In genomic region chr7:132866551-132866950, GRCh38 we compare ENCODE assay signal across 30 cellular contexts.
"Had no signal": no experiment of that assay in that cellular context is flagged by ENCODE, and none has a peak within 500 bp of the region (broad histone marks: within the 10 kb centered on the region; RNA-seq: fewer than 3 reads in every experiment).

No MANE protein-coding gene starts in this region.

- ATAC-seq: activated naive CD8-positive, alpha-beta T cell treated with anti-CD3 and anti-CD28 coated beads, Interleukin-2, amount 50 U/mL, for 24 hours; activated T-cell treated with anti-CD3 and anti-CD28 coated beads, Interleukin-2, amount 50 U/mL, for 4 hours; activated T-helper 17 cell treated with anti-CD3 and anti-CD28 coated beads, Interleukin-2, amount 50 U/mL, for 72 hours; gastroesophageal sphincter; naive thymus-derived CD8-positive, alpha-beta T cell had no signal

- H3K36me3 ChIP-seq: breast epithelium, gastroesophageal sphincter, lower lobe of right lung, pancreas, prostate gland, transverse colon had no signal

- FAIRE-seq: colon, pancreas had no signal

- H3K4me3 ChIP-seq: breast epithelium, gastroesophageal sphincter, lower lobe of right lung, pancreas, prostate gland, transverse colon had no signal

- H3K9me3 ChIP-seq: breast epithelium, gastroesophageal sphincter, lower lobe of right lung, pancreas, prostate gland, transverse colon had no signal

- H3K4me1 ChIP-seq: breast epithelium, gastroesophageal sphincter, prostate gland, transverse colon had no signal

- H3K4me3 Mint-ChIP-seq: activated CD4-positive, alpha-beta memory T cell treated with anti-CD3 and anti-CD28 coated beads, Interleukin-2, amount 10 ng/mL, durations not matched to agents 7 days and 5 days; activated CD4-positive, alpha-beta T cell treated with anti-CD3 and anti-CD28 coated beads, Interleukin-2, amount 10 ng/mL, durations not matched to agents 24 days and 14 days; activated naive CD4-positive, alpha-beta T cell treated with anti-CD3 and anti-CD28 coated beads, Interleukin-2, amount 50 U/mL, for 24 hours; activated naive CD8-positive, alpha-beta T cell treated with anti-CD3 and anti-CD28 coated beads, Interleukin-2, amount 50 U/mL, for 24 hours; activated T-cell treated with anti-CD3 and anti-CD28 coated beads, Interleukin-2, amount 50 U/mL, for 4 hours; activated T-helper 17 cell treated with anti-CD3 and anti-CD28 coated beads, Interleukin-2, amount 50 U/mL, for 72 hours; immature natural killer cell; naive thymus-derived CD8-positive, alpha-beta T cell; neural crest cell had no signal

- H3K27me3 Mint-ChIP-seq: activated CD4-positive, alpha-beta memory T cell treated with anti-CD3 and anti-CD28 coated beads, Interleukin-2, amount 10 ng/mL, durations not matched to agents 7 days and 5 days; activated CD4-positive, alpha-beta T cell treated with anti-CD3 and anti-CD28 coated beads, Interleukin-2, amount 10 ng/mL, durations not matched to agents 24 days and 14 days; activated naive CD4-positive, alpha-beta T cell treated with anti-CD3 and anti-CD28 coated beads, Interleukin-2, amount 50 U/mL, for 24 hours; activated naive CD8-positive, alpha-beta T cell treated with anti-CD3 and anti-CD28 coated beads, Interleukin-2, amount 50 U/mL, for 24 hours; activated T-helper 17 cell treated with anti-CD3 and anti-CD28 coated beads, Interleukin-2, amount 50 U/mL, for 72 hours; naive thymus-derived CD8-positive, alpha-beta T cell had no signal

- H3K9me3 Mint-ChIP-seq: activated CD4-positive, alpha-beta memory T cell treated with anti-CD3 and anti-CD28 coated beads, Interleukin-2, amount 10 ng/mL, durations not matched to agents 7 days and 5 days; activated CD4-positive, alpha-beta T cell treated with anti-CD3 and anti-CD28 coated beads, Interleukin-2, amount 10 ng/mL, durations not matched to agents 24 days and 14 days; activated T-cell treated with anti-CD3 and anti-CD28 coated beads, Interleukin-2, amount 50 U/mL, for 4 hours; activated T-helper 17 cell treated with anti-CD3 and anti-CD28 coated beads, Interleukin-2, amount 50 U/mL, for 72 hours; immature natural killer cell had no signal

- H3K27ac ChIP-seq: breast epithelium, epithelial cell of prostate, gastroesophageal sphincter, pancreas, prostate gland, transverse colon had no signal

- DNase-seq: activated CD4-positive, alpha-beta memory T cell treated with anti-CD3 and anti-CD28 coated beads, Interleukin-2, amount 10 ng/mL, durations not matched to agents 7 days and 5 days; activated CD4-positive, alpha-beta T cell treated with anti-CD3 and anti-CD28 coated beads, Interleukin-2, amount 10 ng/mL, durations not matched to agents 24 days and 14 days; activated CD4-positive, CD25-positive, alpha-beta regulatory T cell treated with anti-CD3 and anti-CD28 coated beads, Interleukin-2, amount 50 U/mL, for 72 hours; activated naive CD8-positive, alpha-beta T cell treated with anti-CD3 and anti-CD28 coated beads, Interleukin-2, amount 50 U/mL, for 24 hours; activated T-cell treated with anti-CD3 and anti-CD28 coated beads, Interleukin-2, amount 50 U/mL, for 4 hours; amygdala; dermis blood vessel endothelial cell; effector CD4-positive, alpha-beta T cell; hypothalamus; immature natural killer cell; kidney; left colon; lower lobe of right lung; naive thymus-derived CD8-positive, alpha-beta T cell; nucleus accumbens; pancreas; retina; stimulated activated CD4-positive, alpha-beta T cell treated with anti-CD3 and anti-CD28 coated beads, Interleukin-15, amount 100 ng/mL, for 24 hours; stimulated activated CD4-positive, alpha-beta T cell treated with anti-CD3 and anti-CD28 coated beads, Interleukin-2, amount 100 ng/mL, for 24 hours; stimulated activated naive CD4-positive, alpha-beta T cell treated with Interleukin-2 at 50 U/mL for 16 hours; T-helper 2 cell; transverse colon had no signal

- H3K27ac Mint-ChIP-seq: activated CD4-positive, alpha-beta memory T cell treated with anti-CD3 and anti-CD28 coated beads, Interleukin-2, amount 10 ng/mL, durations not matched to agents 7 days and 5 days; activated CD4-positive, alpha-beta T cell treated with anti-CD3 and anti-CD28 coated beads, Interleukin-2, amount 10 ng/mL, durations not matched to agents 24 days and 14 days; activated naive CD4-positive, alpha-beta T cell treated with anti-CD3 and anti-CD28 coated beads, Interleukin-2, amount 50 U/mL, for 24 hours; activated naive CD8-positive, alpha-beta T cell treated with anti-CD3 and anti-CD28 coated beads, Interleukin-2, amount 50 U/mL, for 24 hours; activated T-helper 17 cell treated with anti-CD3 and anti-CD28 coated beads, Interleukin-2, amount 50 U/mL, for 72 hours; naive thymus-derived CD8-positive, alpha-beta T cell had no signal

- H3K4me1 Mint-ChIP-seq: activated CD4-positive, alpha-beta memory T cell treated with anti-CD3 and anti-CD28 coated beads, Interleukin-2, amount 10 ng/mL, durations not matched to agents 7 days and 5 days had no signal

- H3K27me3 ChIP-seq: breast epithelium, gastroesophageal sphincter, pancreas, transverse colon had no signal
